Comparison of ENCODE assay signal across 8 cellular contexts in the genomic region with DNA sequence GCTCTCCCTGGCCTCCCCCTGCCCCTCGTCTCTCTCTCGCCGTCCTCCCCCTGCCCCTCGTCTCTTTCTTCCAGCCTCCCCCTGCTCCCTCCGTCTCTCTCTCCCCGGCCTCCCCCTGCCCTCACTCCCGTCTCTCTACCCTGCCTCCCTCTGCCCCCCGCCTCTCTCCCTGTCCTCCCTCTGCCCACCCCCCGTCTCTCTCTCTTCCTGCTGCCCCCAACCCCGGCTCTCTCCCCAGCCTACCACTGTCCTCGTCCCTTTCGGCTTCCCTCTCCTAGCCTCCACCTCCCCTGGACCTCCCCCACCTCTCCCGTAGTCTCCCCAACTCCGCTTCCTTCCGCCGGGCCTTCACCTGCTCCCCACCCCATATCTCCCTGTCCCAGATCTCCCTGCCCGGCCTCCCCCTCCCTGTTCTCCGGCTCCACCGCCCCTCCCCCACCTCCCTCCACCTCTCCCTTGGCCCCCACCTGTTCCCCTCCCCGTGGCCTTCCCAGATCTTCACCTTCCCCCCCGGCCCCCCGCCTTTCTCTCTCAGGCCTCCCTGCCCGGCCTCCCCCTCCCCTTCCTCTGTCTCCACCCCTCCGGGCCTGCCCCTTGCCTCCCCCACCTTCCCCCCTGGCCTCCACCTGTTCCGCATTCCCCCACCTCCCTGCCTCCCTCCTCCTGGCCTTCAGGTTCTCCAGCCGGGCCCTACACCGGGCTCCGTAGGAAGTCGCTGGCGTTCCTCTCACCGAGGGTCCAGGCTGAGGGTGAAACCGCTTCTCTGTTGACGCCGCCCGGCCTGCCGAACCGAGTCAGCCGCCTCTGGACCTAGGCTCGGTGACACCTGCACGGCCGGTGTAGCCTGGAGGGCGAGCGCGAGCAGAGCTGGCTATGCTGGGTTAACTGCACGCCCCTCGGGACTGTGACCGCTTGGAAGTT. TPM values are rescaled to one million over a fixed set of nuclear protein-coding genes. Genes with fewer than 3 reads are reported as not detected.
DNase-seq lines count a peak whose midpoint lies in the region; ATAC-seq and TF ChIP-seq lines count a peak whose summit lies in the region.

No MANE protein-coding gene starts in this region.

- peaks cover 31% of the 10 kb centered on the region for H3F3A ChIP-seq in SK-N-SH (replicated peaks; ENCODE audit: insufficient read depth)

- ATAC-seq in SK-N-SH treated with all-trans-retinoic acid at 6 μM for 48 hours = no peak
- no peak for ATAC-seq in T-cell (replicated peaks in 1 of 4)
- ATAC-seq in HG03025 (IDR thresholded peaks at IDR 0.05; ENCODE audit: low FRiP score, unreplicated experiment) = no peak

- H3K4me1 ChIP-seq in SK-N-SH (ENCODE audit: control insufficient read depth in 1 of 2, insufficient read depth in 2 of 2, low read depth in 1 of 2, low read length in 1 of 2) = peaks cover 11 to 29% of the 10 kb centered on the region in 2 experiments; a peak in 2 of 4 replicates

- TF ChIP-seq RAD21 in SK-N-SH (IDR thresholded peaks at IDR 0.05; ENCODE audit: low read length) = no peak

- peak overlapping the region; percentile 87 to 94 (median 87) for H3K4me3 Mint-ChIP-seq in T-cell

- TF ChIP-seq CTCF in SK-N-SH (IDR thresholded peaks at IDR 0.05) = no peak
- TF ChIP-seq CTCF in fibroblast of pulmonary artery (IDR thresholded peaks at IDR 0.05; ENCODE audit: low read length, missing control alignments) = no peak
- no peak for TF ChIP-seq CTCF in retinal pigment epithelial cell (conservative IDR thresholded peaks at IDR 0.05; ENCODE audit: low read depth, low read length)

- peaks cover 57% of the 10 kb centered on the region for H3K79me2 ChIP-seq in SK-N-SH (ENCODE audit: insufficient read depth)

- no peaks in the 10 kb centered on the region for H3K9me3 Mint-ChIP-seq in T-cell

- TF ChIP-seq EP300 in SK-N-SH (IDR thresholded peaks at IDR 0.05; ENCODE audit: borderline replicate concordance in 1 of 2, low read depth in 1 of 2, low read length in 1 of 2) = no peak

- peak overlapping the region; percentile 98 for H3K4me2 ChIP-seq in SK-N-SH

- WGBS in SK-N-SH (ENCODE audit: low lambda C conversion rate) = 8% methylated on average over 47 of the region's 47 CpGs

- peak overlapping the region; percentile 86 for H3K9ac ChIP-seq in SK-N-SH

- H4K20me1 ChIP-seq in SK-N-SH (ENCODE audit: insufficient read depth) = peaks cover 47% of the 10 kb centered on the region

- H3K9me3 ChIP-seq in SK-N-SH = no peaks in the 10 kb centered on the region

- H3K27me3 ChIP-seq in SK-N-SH (ENCODE audit: insufficient read depth) = no peaks in the 10 kb centered on the region

- no peaks in the 10 kb centered on the region for H3K9me2 ChIP-seq in SK-N-SH

- H3K27ac Mint-ChIP-seq in T-cell = peak overlapping the region; percentile 83 to 84

- H2AFZ ChIP-seq in SK-N-SH (ENCODE audit: low read depth) = no peak overlapping the region

- peak; percentile 68 for DNase-seq in SK-N-SH
- peak in 1 of 34 experiments; percentile 8 for DNase-seq in T-cell
- no peak for DNase-seq in fibroblast of pulmonary artery (ENCODE audit: low read depth)
- DNase-seq in retinal pigment epithelial cell (ENCODE audit: low read depth) = no peak
- no peak for DNase-seq in NCI-H187 treated with DMSO at 0.1 percent for 48 hours (lab: John Stamatoyannopoulos, UW)
- no peak for DNase-seq in stimulated activated naive CD4-positive, alpha-beta T cell treated with Interleukin-2 at 50 U/mL for 16 hours (lab: John Stamatoyannopoulos, UW)

- CTCF ChIA-PET in SK-N-SH (lab: Yijun Ruan, JAX) (interaction anchor here (2.3 kb wide), 1 partner anchor 91 kb away, joined by 7 read pairs; no protein-coding TSS in a partner anchor), T-cell (lab: Charles Lee) (no interaction called here)

- H3K36me3 Mint-ChIP-seq in T-cell = peaks cover 23% of the 10 kb centered on the region

- peak overlapping the region; percentile 57 to 89 for H3K4me3 ChIP-seq in SK-N-SH (ENCODE audit: low read depth in 2 of 2, low read length in 1 of 2)
- H3K4me3 ChIP-seq in fibroblast of pulmonary artery (replicated peaks; ENCODE audit: low read depth, low read length) = peak overlapping the region; percentile 87
- peak overlapping the region; percentile 81 for H3K4me3 ChIP-seq in retinal pigment epithelial cell (ENCODE audit: low read length)

- peak overlapping the region; percentile 58 to 87; a peak in 3 of 4 replicates for H3K27ac ChIP-seq in SK-N-SH (ENCODE audit: low read depth in 2 of 2, low read length in 1 of 2)

- no peaks in the 10 kb centered on the region for H3K27me3 Mint-ChIP-seq in T-cell

- H3K4me1 Mint-ChIP-seq in T-cell = peaks cover 29 to 47% (median 43%) of the 10 kb centered on the region in 3 donors

- POLR2A ChIA-PET in SK-N-SH (lab: Yijun Ruan, JAX) (interaction anchor here (0.6 to 1.4 kb wide), 5 partner anchors 23 to 726 kb away, joined by 3 to 4 read pairs (median 3); no protein-coding TSS in a partner anchor), T-cell (lab: Charles Lee) (no interaction called here)

- peaks cover 29 to 39% of the 10 kb centered on the region in 2 experiments for H3K36me3 ChIP-seq in SK-N-SH (replicated peaks in 1 of 2; ENCODE audit: control insufficient read depth in 1 of 2, insufficient read depth in 2 of 2, low read length in 1 of 2)

TF ChIP-seq in SK-N-SH, 30 proteins besides CTCF, POLR2A, EP300 and RAD21 (continues in another document):
- TF ChIP-seq CHD2 (IDR thresholded peaks at IDR 0.05; ENCODE audit: low read length, partially characterized antibody) = no peak
- TF ChIP-seq FOSL2 (IDR thresholded peaks at IDR 0.05; ENCODE audit: borderline replicate concordance, low read depth) = no peak
- TF ChIP-seq, protein P1, sequence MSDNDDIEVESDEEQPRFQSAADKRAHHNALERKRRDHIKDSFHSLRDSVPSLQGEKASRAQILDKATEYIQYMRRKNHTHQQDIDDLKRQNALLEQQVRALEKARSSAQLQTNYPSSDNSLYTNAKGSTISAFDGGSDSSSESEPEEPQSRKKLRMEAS (IDR thresholded peaks at IDR 0.05; ENCODE audit: low read depth) = no peak
- TF ChIP-seq FOXJ3 (CRISPR knock-in tag; IDR thresholded peaks at IDR 0.05) = no peak
- TF ChIP-seq SMC3 (IDR thresholded peaks at IDR 0.05; ENCODE audit: low read depth, low read length) = no peak

TF ChIP-seq in SK-N-SH treated with all-trans-retinoic acid at 6 μM for 48 hours, 23 proteins besides CTCF, POLR2A, EP300 and RAD21:
- no peak for TF ChIP-seq TCF4 (CRISPR knock-in tag; IDR thresholded peaks at IDR 0.05; ENCODE audit: borderline replicate concordance)
- TF ChIP-seq ZNF8 (CRISPR knock-in tag; IDR thresholded peaks at IDR 0.05) = no peak
- no peak for TF ChIP-seq OSR1 (CRISPR knock-in tag; IDR thresholded peaks at IDR 0.05)
- TF ChIP-seq, protein P2, sequence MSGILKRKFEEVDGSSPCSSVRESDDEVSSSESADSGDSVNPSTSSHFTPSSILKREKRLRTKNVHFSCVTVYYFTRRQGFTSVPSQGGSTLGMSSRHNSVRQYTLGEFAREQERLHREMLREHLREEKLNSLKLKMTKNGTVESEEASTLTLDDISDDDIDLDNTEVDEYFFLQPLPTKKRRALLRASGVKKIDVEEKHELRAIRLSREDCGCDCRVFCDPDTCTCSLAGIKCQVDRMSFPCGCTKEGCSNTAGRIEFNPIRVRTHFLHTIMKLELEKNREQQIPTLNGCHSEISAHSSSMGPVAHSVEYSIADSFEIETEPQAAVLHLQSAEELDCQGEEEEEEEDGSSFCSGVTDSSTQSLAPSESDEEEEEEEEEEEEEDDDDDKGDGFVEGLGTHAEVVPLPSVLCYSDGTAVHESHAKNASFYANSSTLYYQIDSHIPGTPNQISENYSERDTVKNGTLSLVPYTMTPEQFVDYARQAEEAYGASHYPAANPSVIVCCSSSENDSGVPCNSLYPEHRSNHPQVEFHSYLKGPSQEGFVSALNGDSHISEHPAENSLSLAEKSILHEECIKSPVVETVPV (CRISPR knock-in tag; IDR thresholded peaks at IDR 0.05) = no peak
- TF ChIP-seq, protein P3, sequence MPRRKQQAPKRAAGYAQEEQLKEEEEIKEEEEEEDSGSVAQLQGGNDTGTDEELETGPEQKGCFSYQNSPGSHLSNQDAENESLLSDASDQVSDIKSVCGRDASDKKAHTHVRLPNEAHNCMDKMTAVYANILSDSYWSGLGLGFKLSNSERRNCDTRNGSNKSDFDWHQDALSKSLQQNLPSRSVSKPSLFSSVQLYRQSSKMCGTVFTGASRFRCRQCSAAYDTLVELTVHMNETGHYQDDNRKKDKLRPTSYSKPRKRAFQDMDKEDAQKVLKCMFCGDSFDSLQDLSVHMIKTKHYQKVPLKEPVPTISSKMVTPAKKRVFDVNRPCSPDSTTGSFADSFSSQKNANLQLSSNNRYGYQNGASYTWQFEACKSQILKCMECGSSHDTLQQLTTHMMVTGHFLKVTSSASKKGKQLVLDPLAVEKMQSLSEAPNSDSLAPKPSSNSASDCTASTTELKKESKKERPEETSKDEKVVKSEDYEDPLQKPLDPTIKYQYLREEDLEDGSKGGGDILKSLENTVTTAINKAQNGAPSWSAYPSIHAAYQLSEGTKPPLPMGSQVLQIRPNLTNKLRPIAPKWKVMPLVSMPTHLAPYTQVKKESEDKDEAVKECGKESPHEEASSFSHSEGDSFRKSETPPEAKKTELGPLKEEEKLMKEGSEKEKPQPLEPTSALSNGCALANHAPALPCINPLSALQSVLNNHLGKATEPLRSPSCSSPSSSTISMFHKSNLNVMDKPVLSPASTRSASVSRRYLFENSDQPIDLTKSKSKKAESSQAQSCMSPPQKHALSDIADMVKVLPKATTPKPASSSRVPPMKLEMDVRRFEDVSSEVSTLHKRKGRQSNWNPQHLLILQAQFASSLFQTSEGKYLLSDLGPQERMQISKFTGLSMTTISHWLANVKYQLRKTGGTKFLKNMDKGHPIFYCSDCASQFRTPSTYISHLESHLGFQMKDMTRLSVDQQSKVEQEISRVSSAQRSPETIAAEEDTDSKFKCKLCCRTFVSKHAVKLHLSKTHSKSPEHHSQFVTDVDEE (CRISPR knock-in tag; IDR thresholded peaks at IDR 0.05) = no peak
- no peak for TF ChIP-seq GLIS3 (CRISPR knock-in tag; IDR thresholded peaks at IDR 0.05)
- no peak for TF ChIP-seq ZFP30 (CRISPR knock-in tag; IDR thresholded peaks at IDR 0.05)
- TF ChIP-seq ARNTL (CRISPR knock-in tag; IDR thresholded peaks at IDR 0.05; ENCODE audit: borderline replicate concordance, low read depth) = no peak
- TF ChIP-seq ESRRG (CRISPR knock-in tag; IDR thresholded peaks at IDR 0.05) = no peak

RNA-seq across cellular contexts. Expression of gene GET4, which starts 1.2 kb away (rescaled TPM):
- polyA plus RNA-seq in SK-N-SH (2012; rRNA removed) = 63.1 and 65.4 TPM in 2 replicates
- 20.4 and 32.7 TPM in 2 replicates for polyA plus RNA-seq in SK-N-SH (2012; cell fraction: cytosol; rRNA removed)
- polyA plus RNA-seq in SK-N-SH (2012; cell fraction: nucleus; rRNA removed) = 341 and 380 TPM in 2 replicates
- 10 to 100 TPM; 52.2 to 76.4 (median 54.7) TPM for total RNA-seq in T-cell

RNA-seq across cellular contexts. Expression of gene SUN1, which starts 45.3 kb away (rescaled TPM):
- 369 and 560 TPM in 2 replicates for polyA plus RNA-seq in SK-N-SH (2012; rRNA removed)
- polyA plus RNA-seq in SK-N-SH (2012; cell fraction: cytosol; rRNA removed) = 137 and 282 TPM in 2 replicates
- 1,170 and 1,470 TPM in 2 replicates for polyA plus RNA-seq in SK-N-SH (2012; cell fraction: nucleus; rRNA removed)
- total RNA-seq in T-cell = 100 to 1,000 TPM in 3 of 5 donors, 10 to 100 TPM in 2; 90.8 to 299 (median 279) TPM
